16 cellular contexts compared by ENCODE assay signal in genomic region chr12:124440031-124440626, GRCh38.
A peak's percentile ranks its signal among the peaks of the same experiment; 100 is the strongest.
DNase-seq lines count a peak whose midpoint lies in the region; ATAC-seq, FAIRE-seq and TF ChIP-seq lines count a peak whose summit lies in the region.
"Had no signal": no experiment of that assay in that cellular context is flagged by ENCODE, and none has a peak within 500 bp of the region (broad histone marks: within the 10 kb centered on the region; RNA-seq: fewer than 3 reads in every experiment).

No MANE protein-coding gene starts in this region.

- H3K9me3 Mint-ChIP-seq in chondrocyte (ENCODE audit: low read depth) (no peaks in the 10 kb centered on the region), nephron (no peaks in the 10 kb centered on the region)
- H3K9me3 Mint-ChIP-seq: activated naive CD4-positive, alpha-beta T cell treated with anti-CD3 and anti-CD28 coated beads, Interleukin-2, amount 10 ng/mL, durations not matched to agents 7 days and 5 days had no signal

- peaks cover 32% of the 10 kb centered on the region for H3F3A ChIP-seq in SK-N-SH (replicated peaks; ENCODE audit: insufficient read depth)

- no peaks in the 10 kb centered on the region for H3K9me2 ChIP-seq in SK-N-SH

- H3K4me3 ChIP-seq in SK-N-SH (ENCODE audit: low read depth in 2 of 2, low read length in 1 of 2): no peak overlapping the region
- H3K4me3 ChIP-seq in tibial artery: no peak overlapping the region
- H3K4me3 ChIP-seq: ovary had no signal

- H3K36me3 ChIP-seq in SK-N-SH (replicated peaks in 1 of 2; ENCODE audit: control insufficient read depth in 1 of 2, insufficient read depth in 2 of 2, low read length in 1 of 2) (peaks cover 10 to 13% of the 10 kb centered on the region in 2 experiments), tibial artery (peaks cover 0 to 67% (median 41%) of the 10 kb centered on the region in 3 donors)
- H3K36me3 ChIP-seq: ovary had no signal

- H3K9ac ChIP-seq in SK-N-SH: peak overlapping the region; percentile 78; the same call in 1 of the 2 replicates

- no peak for TF ChIP-seq RAD21 in SK-N-SH (IDR thresholded peaks at IDR 0.05; ENCODE audit: low read length)

- H3K27me3 ChIP-seq in SK-N-SH (ENCODE audit: insufficient read depth) (no peaks in the 10 kb centered on the region), tibial artery (no peaks in the 10 kb centered on the region)
- H3K27me3 ChIP-seq: ovary had no signal

- H3K4me1 Mint-ChIP-seq in chondrocyte (ENCODE audit: low read depth): peaks cover 23% of the 10 kb centered on the region
- peaks cover 53% of the 10 kb centered on the region for H3K4me1 Mint-ChIP-seq in nephron
- H3K4me1 Mint-ChIP-seq: activated naive CD4-positive, alpha-beta T cell treated with anti-CD3 and anti-CD28 coated beads, Interleukin-2, amount 10 ng/mL, durations not matched to agents 7 days and 5 days had no signal

- peaks cover 35% of the 10 kb centered on the region for H3K79me2 ChIP-seq in SK-N-SH (ENCODE audit: insufficient read depth)

- no peak for DNase-seq in SK-N-SH
- DNase-seq in chondrocyte (ENCODE audit: low spot score): no peak
- no peak for DNase-seq in tibial artery
- DNase-seq in HTR-8/SVneo (ENCODE audit: insufficient read length, low spot score): no peak
- DNase-seq: activated naive CD4-positive, alpha-beta T cell treated with anti-CD3 and anti-CD28 coated beads, Interleukin-2, amount 10 ng/mL, durations not matched to agents 7 days and 5 days; NCI-H2171; NK-92 treated with Interleukin-12 subunit alpha and Interleukin-12 subunit beta, amount 100 ng/mL, for 24 hours; stimulated activated CD4-positive, alpha-beta T cell treated with anti-CD3 and anti-CD28 coated beads, Interleukin-15, amount 100 ng/mL, for 24 hours had no signal

- H3K4me2 ChIP-seq in SK-N-SH: peak overlapping the region; percentile 83

- peak overlapping the region; percentile 9 for H3K4me3 Mint-ChIP-seq in chondrocyte (ENCODE audit: unreplicated experiment)
- H3K4me3 Mint-ChIP-seq in nephron: no peak overlapping the region
- H3K4me3 Mint-ChIP-seq: activated naive CD4-positive, alpha-beta T cell treated with anti-CD3 and anti-CD28 coated beads, Interleukin-2, amount 10 ng/mL, durations not matched to agents 7 days and 5 days had no signal

- FAIRE-seq in HTR-8/SVneo (lab: Jason Lieb, UNC): no peak
- FAIRE-seq: G401.6, GM19239 had no signal

- intact Hi-C loops in tibial artery (cut with DNase I; ENCODE audit: low total_unique reads): no loop called here

- no peak for TF ChIP-seq EP300 in SK-N-SH (IDR thresholded peaks at IDR 0.05; ENCODE audit: borderline replicate concordance in 1 of 2, low read depth in 1 of 2, low read length in 1 of 2)

- H3K36me3 Mint-ChIP-seq in chondrocyte (ENCODE audit: low read depth) (peaks cover 19% of the 10 kb centered on the region), nephron (ENCODE audit: low read depth) (peaks cover 31% of the 10 kb centered on the region)

- H3K27ac Mint-ChIP-seq in chondrocyte (ENCODE audit: unreplicated experiment) (peak overlapping the region; percentile 93), nephron (peak overlapping the region in 2 of 3 experiments; percentile 58 to 60)

- H3K9me3 ChIP-seq in SK-N-SH (no peaks in the 10 kb centered on the region), tibial artery (no peaks in the 10 kb centered on the region)
- H3K9me3 ChIP-seq: ovary had no signal

- ATAC-seq in SK-N-SH treated with all-trans-retinoic acid at 6 μM for 48 hours: no peak
- no peak for ATAC-seq in GM18909 (IDR thresholded peaks at IDR 0.05; ENCODE audit: poor library complexity, unreplicated experiment)
- ATAC-seq in GM18519 (IDR thresholded peaks at IDR 0.05; ENCODE audit: low FRiP score, unreplicated experiment): no peak

- H3K4me1 ChIP-seq in SK-N-SH (ENCODE audit: control insufficient read depth in 1 of 2, insufficient read depth in 2 of 2, low read depth in 1 of 2, low read length in 1 of 2): peaks cover 8 to 22% of the 10 kb centered on the region in 2 experiments; a peak in 3 of 4 replicates
- H3K4me1 ChIP-seq in tibial artery: peaks cover 0 to 30% (median 17%) of the 10 kb centered on the region in 4 donors

- no peak for TF ChIP-seq CTCF in SK-N-SH (IDR thresholded peaks at IDR 0.05)
- no peak for TF ChIP-seq CTCF in chondrocyte (IDR thresholded peaks at IDR 0.05)
- no peak for TF ChIP-seq CTCF in nephron (IDR thresholded peaks at IDR 0.05; ENCODE audit: unreplicated experiment in 3 of 3)
- TF ChIP-seq CTCF in tibial artery (IDR thresholded peaks at IDR 0.05): no peak

- H3K27ac ChIP-seq in SK-N-SH (ENCODE audit: low read depth in 2 of 2, low read length in 1 of 2) (peak overlapping the region; percentile 2 to 98; a peak in 3 of 4 replicates), tibial artery (peak overlapping the region; percentile 31 to 56)
- H3K27ac ChIP-seq: 22Rv1 had no signal

- H2AFZ ChIP-seq in SK-N-SH (ENCODE audit: low read depth): no peak overlapping the region

- WGBS in SK-N-SH (ENCODE audit: low lambda C conversion rate): 85% methylated on average over 8 of the region's 13 CpGs

- CTCF ChIA-PET in SK-N-SH (lab: Yijun Ruan, JAX): no interaction called here

- H4K20me1 ChIP-seq in SK-N-SH (ENCODE audit: insufficient read depth): no peaks in the 10 kb centered on the region

- POLR2A ChIA-PET in SK-N-SH (lab: Yijun Ruan, JAX): no interaction called here

- no peaks in the 10 kb centered on the region for H3K27me3 Mint-ChIP-seq in chondrocyte (ENCODE audit: low read depth)
- no peaks in the 10 kb centered on the region for H3K27me3 Mint-ChIP-seq in nephron (ENCODE audit: low read depth)
- H3K27me3 Mint-ChIP-seq: activated naive CD4-positive, alpha-beta T cell treated with anti-CD3 and anti-CD28 coated beads, Interleukin-2, amount 10 ng/mL, durations not matched to agents 7 days and 5 days had no signal

TF ChIP-seq in SK-N-SH, 30 proteins besides CTCF, POLR2A, EP300 and RAD21 (continues in another document):
- no peak for TF ChIP-seq JUND (IDR thresholded peaks at IDR 0.05)
- TF ChIP-seq RCOR1 (IDR thresholded peaks at IDR 0.05; ENCODE audit: low read length): no peak
- no peak for TF ChIP-seq MAX (IDR thresholded peaks at IDR 0.05; ENCODE audit: low read depth)
- no peak for TF ChIP-seq FOSL2 (IDR thresholded peaks at IDR 0.05; ENCODE audit: borderline replicate concordance, low read depth)
- TF ChIP-seq RFX5 (IDR thresholded peaks at IDR 0.05; ENCODE audit: low read length): no peak
- no peak for TF ChIP-seq TCF12 (IDR thresholded peaks at IDR 0.05)
- no peak for TF ChIP-seq FOXJ3 (CRISPR knock-in tag; IDR thresholded peaks at IDR 0.05)
- no peak for TF ChIP-seq TEAD4 (IDR thresholded peaks at IDR 0.05; ENCODE audit: borderline replicate concordance, insufficient read depth)
- no peak for TF ChIP-seq IRF3 (IDR thresholded peaks at IDR 0.05; ENCODE audit: low read depth, low read length)
- no peak for TF ChIP-seq CHD2 (IDR thresholded peaks at IDR 0.05; ENCODE audit: low read length, partially characterized antibody)
- TF ChIP-seq ELF1 (IDR thresholded peaks at IDR 0.05): no peak
- TF ChIP-seq POLR2AphosphoS5 (IDR thresholded peaks at IDR 0.05; ENCODE audit: low read depth, low read length): no peak
- TF ChIP-seq NFIC (IDR thresholded peaks at IDR 0.05; ENCODE audit: borderline replicate concordance): no peak

TF ChIP-seq in SK-N-SH treated with all-trans-retinoic acid at 6 μM for 48 hours, 23 proteins besides CTCF, POLR2A, EP300 and RAD21 (continues in another document):
- TF ChIP-seq ZNF565 (CRISPR knock-in tag; conservative IDR thresholded peaks at IDR 0.05; ENCODE audit: low read depth) (no peak), ZFP3 (CRISPR knock-in tag; IDR thresholded peaks at IDR 0.05) (no peak), TSHZ2 (CRISPR knock-in tag; IDR thresholded peaks at IDR 0.05) (no peak), GLIS3 (CRISPR knock-in tag; IDR thresholded peaks at IDR 0.05) (no peak), ZFP30 (CRISPR knock-in tag; IDR thresholded peaks at IDR 0.05) (no peak), PPARA (CRISPR knock-in tag; IDR thresholded peaks at IDR 0.05; ENCODE audit: borderline replicate concordance) (no peak), ZNF70 (CRISPR knock-in tag; IDR thresholded peaks at IDR 0.05) (no peak), BACH2 (CRISPR knock-in tag; IDR thresholded peaks at IDR 0.05; ENCODE audit: borderline replicate concordance) (no peak), TOX (CRISPR knock-in tag; IDR thresholded peaks at IDR 0.05; ENCODE audit: borderline replicate concordance) (no peak), OSR1 (CRISPR knock-in tag; IDR thresholded peaks at IDR 0.05) (no peak), ESRRG (CRISPR knock-in tag; IDR thresholded peaks at IDR 0.05) (no peak), ARNTL (CRISPR knock-in tag; IDR thresholded peaks at IDR 0.05; ENCODE audit: borderline replicate concordance, low read depth) (no peak)
